ENCODE assay signal across 15 cellular contexts in genomic region chr6:11210386-11211138, GRCh38. TPM values are rescaled to one million over a fixed set of nuclear protein-coding genes. Genes with fewer than 3 reads are reported as not detected.
A peak's percentile ranks its signal among the peaks of the same experiment; 100 is the strongest.
DNase-seq lines count a peak whose midpoint lies in the region; ATAC-seq, FAIRE-seq and TF ChIP-seq lines count a peak whose summit lies in the region.
"Had no signal": no experiment of that assay in that cellular context is flagged by ENCODE, and none has a peak within 500 bp of the region (broad histone marks: within the 10 kb centered on the region; RNA-seq: fewer than 3 reads in every experiment).

No MANE protein-coding gene starts in this region.

- ATAC-seq in WTC11: peak; percentile 46
- ATAC-seq in HG02852 (IDR thresholded peaks at IDR 0.05; ENCODE audit: unreplicated experiment): no peak
- no peak for ATAC-seq in stimulated activated memory B cell treated with anti-CD40 and anti-IgM and Interleukin-4, amounts not matched to agents 10 μg/mL and 1 μg/mL and 100 μg/mL, for 72 hours
- ATAC-seq: foreskin keratinocyte had no signal

- H3K27me3 Mint-ChIP-seq in WTC11 (ENCODE audit: low read depth): no peaks in the 10 kb centered on the region
- H3K27me3 Mint-ChIP-seq in stimulated activated memory B cell treated with anti-CD40 and anti-IgM and Interleukin-4, amounts not matched to agents 10 μg/mL and 1 μg/mL and 100 μg/mL, for 72 hours: no peaks in the 10 kb centered on the region
- H3K27me3 Mint-ChIP-seq: activated T-cell treated with anti-CD3 and anti-CD28 coated beads, Interleukin-2, amount 50 U/mL, for 24 hours had no signal

- no peaks in the 10 kb centered on the region for H3K9me2 ChIP-seq in hepatocyte (replicated peaks; ENCODE audit: insufficient read depth)

- H3K27ac ChIP-seq in hepatocyte: peak overlapping the region; percentile 25
- peak overlapping the region; percentile 99 for H3K27ac ChIP-seq in smooth muscle cell (ENCODE audit: low read depth)
- H3K27ac ChIP-seq: foreskin keratinocyte, KMS-11, WERI-Rb-1 had no signal

- no peak for FAIRE-seq in D721Med (lab: Jason Lieb, UNC)
- FAIRE-seq: colon had no signal

- no peaks in the 10 kb centered on the region for H3K27me3 ChIP-seq in hepatocyte
- H3K27me3 ChIP-seq in smooth muscle cell (ENCODE audit: low read depth): no peaks in the 10 kb centered on the region
- H3K27me3 ChIP-seq: foreskin keratinocyte had no signal

- no peak overlapping the region for H3K27ac Mint-ChIP-seq in WTC11
- no peak overlapping the region for H3K27ac Mint-ChIP-seq in stimulated activated memory B cell treated with anti-CD40 and anti-IgM and Interleukin-4, amounts not matched to agents 10 μg/mL and 1 μg/mL and 100 μg/mL, for 72 hours
- H3K27ac Mint-ChIP-seq: activated T-cell treated with anti-CD3 and anti-CD28 coated beads, Interleukin-2, amount 50 U/mL, for 24 hours had no signal

- CTCF ChIA-PET in WTC11 (lab: Charles Lee): interaction anchor here (0.9 to 1.2 kb wide), 3 partner anchors 9 to 38 kb away, joined by 3 to 4 read pairs (median 3); no protein-coding TSS in a partner anchor

- peak; percentile 70 for DNase-seq in D341Med (ENCODE audit: low spot score)
- no peak for DNase-seq in WTC11 (ENCODE audit: low spot score)
- DNase-seq in hepatocyte (ENCODE audit: low spot score): no peak
- DNase-seq in smooth muscle cell (lab: John Stamatoyannopoulos, UW; ENCODE audit: unreplicated experiment): no peak
- DNase-seq in D721Med (ENCODE audit: insufficient read length, low spot score): no peak
- no peak for DNase-seq in SIG-M5 treated with dmso at 0.1 percent for 504 hours (lab: John Stamatoyannopoulos, UW; ENCODE audit: unreplicated experiment)
- DNase-seq: activated T-cell treated with anti-CD3 and anti-CD28 coated beads, Interleukin-2, amount 50 U/mL, for 24 hours; foreskin keratinocyte; HCEC 1CT; SHP77; WERI-Rb-1 had no signal

- WGBS in hepatocyte (ENCODE audit: low lambda C conversion rate, missing lambda C conversion rate): 85% methylated on average over 2 of the region's 2 CpGs
- WGBS in smooth muscle cell (ENCODE audit: low lambda C conversion rate): 50% methylated on average over 2 of the region's 2 CpGs

- peaks cover 6% of the 10 kb centered on the region; the same call in 1 of the 2 replicates for H3K36me3 Mint-ChIP-seq in WTC11
- H3K36me3 Mint-ChIP-seq in stimulated activated memory B cell treated with anti-CD40 and anti-IgM and Interleukin-4, amounts not matched to agents 10 μg/mL and 1 μg/mL and 100 μg/mL, for 72 hours: peaks cover 38% of the 10 kb centered on the region

- no peaks in the 10 kb centered on the region for H3K9me3 Mint-ChIP-seq in WTC11
- no peaks in the 10 kb centered on the region for H3K9me3 Mint-ChIP-seq in stimulated activated memory B cell treated with anti-CD40 and anti-IgM and Interleukin-4, amounts not matched to agents 10 μg/mL and 1 μg/mL and 100 μg/mL, for 72 hours
- H3K9me3 Mint-ChIP-seq: activated T-cell treated with anti-CD3 and anti-CD28 coated beads, Interleukin-2, amount 50 U/mL, for 24 hours had no signal

- H3K4me2 ChIP-seq in hepatocyte (no peak overlapping the region), smooth muscle cell (peak overlapping the region; percentile 47)
- H3K4me2 ChIP-seq: KMS-11 had no signal

- H3K9me3 ChIP-seq in hepatocyte (ENCODE audit: low read depth): no peaks in the 10 kb centered on the region
- no peaks in the 10 kb centered on the region for H3K9me3 ChIP-seq in smooth muscle cell (replicated peaks; ENCODE audit: low read depth)

- H3K9ac ChIP-seq in smooth muscle cell (ENCODE audit: low read depth): peak overlapping the region; percentile 77
- H3K9ac ChIP-seq: KMS-11 had no signal

- POLR2A ChIA-PET in WTC11 (lab: Charles Lee): no interaction called here

- H3K4me3 Mint-ChIP-seq in WTC11: no peak overlapping the region
- H3K4me3 Mint-ChIP-seq in stimulated activated memory B cell treated with anti-CD40 and anti-IgM and Interleukin-4, amounts not matched to agents 10 μg/mL and 1 μg/mL and 100 μg/mL, for 72 hours: no peak overlapping the region
- H3K4me3 Mint-ChIP-seq: activated T-cell treated with anti-CD3 and anti-CD28 coated beads, Interleukin-2, amount 50 U/mL, for 24 hours had no signal

- H3F3A ChIP-seq in smooth muscle cell (ENCODE audit: low read depth): peaks cover 46% of the 10 kb centered on the region

- H2AFZ ChIP-seq in hepatocyte: no peak overlapping the region
- no peak overlapping the region for H2AFZ ChIP-seq in smooth muscle cell (ENCODE audit: low read depth)

- no peak overlapping the region for H3K4me3 ChIP-seq in hepatocyte
- H3K4me3 ChIP-seq in smooth muscle cell: no peak overlapping the region

- no peaks in the 10 kb centered on the region for H4K20me1 ChIP-seq in hepatocyte (ENCODE audit: insufficient read depth, poor library complexity, severe bottlenecking)
- peaks cover 47% of the 10 kb centered on the region for H4K20me1 ChIP-seq in smooth muscle cell (ENCODE audit: low read depth)

- H3K79me2 ChIP-seq in hepatocyte: peaks cover 48% of the 10 kb centered on the region
- peaks cover 93% of the 10 kb centered on the region for H3K79me2 ChIP-seq in smooth muscle cell (ENCODE audit: low read depth)

- H3K36me3 ChIP-seq in hepatocyte (replicated peaks; ENCODE audit: insufficient read depth, low read depth) (no peaks in the 10 kb centered on the region), smooth muscle cell (ENCODE audit: low read depth) (peaks cover 6% of the 10 kb centered on the region)
- H3K36me3 ChIP-seq: WERI-Rb-1 had no signal

- H3K4me1 ChIP-seq in hepatocyte (ENCODE audit: insufficient read depth): peaks cover 20% of the 10 kb centered on the region
- H3K4me1 ChIP-seq in smooth muscle cell (ENCODE audit: low read depth): peaks cover 44% of the 10 kb centered on the region

- TF ChIP-seq CTCF in WTC11 (IDR thresholded peaks at IDR 0.05) (no peak), hepatocyte (IDR thresholded peaks at IDR 0.05; ENCODE audit: poor library complexity) (no peak), smooth muscle cell (IDR thresholded peaks at IDR 0.05; ENCODE audit: borderline replicate concordance, insufficient read depth, poor library complexity, severe bottlenecking) (no peak), D721Med (IDR thresholded peaks at IDR 0.05; ENCODE audit: insufficient read depth, missing control alignments) (no peak)

- H3K4me1 Mint-ChIP-seq in WTC11: peaks cover 57% of the 10 kb centered on the region
- H3K4me1 Mint-ChIP-seq in stimulated activated memory B cell treated with anti-CD40 and anti-IgM and Interleukin-4, amounts not matched to agents 10 μg/mL and 1 μg/mL and 100 μg/mL, for 72 hours: peaks cover 7% of the 10 kb centered on the region

TF ChIP-seq in WTC11, 78 proteins besides CTCF, POLR2A, EP300 and RAD21 (continues in another document):
- TF ChIP-seq JAZF1 (CRISPR knock-in tag; IDR thresholded peaks at IDR 0.05): no peak
- TF ChIP-seq NFYB (CRISPR knock-in tag; conservative IDR thresholded peaks at IDR 0.05; ENCODE audit: low read depth): no peak
- no peak for TF ChIP-seq ZNF121 (CRISPR knock-in tag; IDR thresholded peaks at IDR 0.05)
- TF ChIP-seq, protein P1, sequence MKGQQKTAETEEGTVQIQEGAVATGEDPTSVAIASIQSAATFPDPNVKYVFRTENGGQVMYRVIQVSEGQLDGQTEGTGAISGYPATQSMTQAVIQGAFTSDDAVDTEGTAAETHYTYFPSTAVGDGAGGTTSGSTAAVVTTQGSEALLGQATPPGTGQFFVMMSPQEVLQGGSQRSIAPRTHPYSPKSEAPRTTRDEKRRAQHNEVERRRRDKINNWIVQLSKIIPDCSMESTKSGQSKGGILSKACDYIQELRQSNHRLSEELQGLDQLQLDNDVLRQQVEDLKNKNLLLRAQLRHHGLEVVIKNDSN (CRISPR knock-in tag; IDR thresholded peaks at IDR 0.05): no peak
- TF ChIP-seq, protein P2, sequence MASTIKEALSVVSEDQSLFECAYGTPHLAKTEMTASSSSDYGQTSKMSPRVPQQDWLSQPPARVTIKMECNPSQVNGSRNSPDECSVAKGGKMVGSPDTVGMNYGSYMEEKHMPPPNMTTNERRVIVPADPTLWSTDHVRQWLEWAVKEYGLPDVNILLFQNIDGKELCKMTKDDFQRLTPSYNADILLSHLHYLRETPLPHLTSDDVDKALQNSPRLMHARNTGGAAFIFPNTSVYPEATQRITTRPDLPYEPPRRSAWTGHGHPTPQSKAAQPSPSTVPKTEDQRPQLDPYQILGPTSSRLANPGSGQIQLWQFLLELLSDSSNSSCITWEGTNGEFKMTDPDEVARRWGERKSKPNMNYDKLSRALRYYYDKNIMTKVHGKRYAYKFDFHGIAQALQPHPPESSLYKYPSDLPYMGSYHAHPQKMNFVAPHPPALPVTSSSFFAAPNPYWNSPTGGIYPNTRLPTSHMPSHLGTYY (CRISPR knock-in tag; IDR thresholded peaks at IDR 0.05): no peak
- TF ChIP-seq FOXP1 (CRISPR knock-in tag; IDR thresholded peaks at IDR 0.05; ENCODE audit: borderline replicate concordance): no peak
- no peak for TF ChIP-seq CBFB (CRISPR knock-in tag; IDR thresholded peaks at IDR 0.05; ENCODE audit: low read depth)
- no peak for TF ChIP-seq PRRX2 (CRISPR knock-in tag; IDR thresholded peaks at IDR 0.05)
- TF ChIP-seq ETV6 (CRISPR knock-in tag; IDR thresholded peaks at IDR 0.05): no peak
- TF ChIP-seq ZNF219 (CRISPR knock-in tag; IDR thresholded peaks at IDR 0.05; ENCODE audit: borderline replicate concordance): no peak
- TF ChIP-seq NFATC4 (CRISPR knock-in tag; IDR thresholded peaks at IDR 0.05): no peak
- TF ChIP-seq MXD4 (CRISPR knock-in tag; IDR thresholded peaks at IDR 0.05; ENCODE audit: borderline replicate concordance): no peak
- TF ChIP-seq ZNF232 (CRISPR knock-in tag; IDR thresholded peaks at IDR 0.05): no peak
- no peak for TF ChIP-seq TEAD4 (CRISPR knock-in tag; IDR thresholded peaks at IDR 0.05)
- TF ChIP-seq IRF1 (CRISPR knock-in tag; IDR thresholded peaks at IDR 0.05): no peak
- no peak for TF ChIP-seq ESRRA (CRISPR knock-in tag; IDR thresholded peaks at IDR 0.05; ENCODE audit: borderline replicate concordance)

RNA-seq across cellular contexts. Expression of gene NEDD9, which starts 21.9 kb away (rescaled TPM):
- total RNA-seq in WTC11 (2021) (7.0 to 9.8 TPM (median 8.3 TPM) in 3 replicates), hepatocyte (55.1 and 57.3 TPM in 2 replicates), smooth muscle cell (127 and 139 TPM in 2 replicates)
- polyA plus RNA-seq in hepatocyte (59.3 and 67.1 TPM in 2 replicates), smooth muscle cell (75.2 and 85.6 TPM in 2 replicates)
